In genomic region chr2:180979935-180980184, GRCh38 we compare ENCODE assay signal across 8 cellular contexts. TPM values are rescaled to one million over a fixed set of nuclear protein-coding genes. Genes with fewer than 3 reads are reported as not detected.
A peak's percentile ranks its signal among the peaks of the same experiment; 100 is the strongest.
DNase-seq lines count a peak whose midpoint lies in the region; ATAC-seq, FAIRE-seq and TF ChIP-seq lines count a peak whose summit lies in the region.

No MANE protein-coding gene starts in this region.

- FAIRE-seq in keratinocyte (lab: Jason Lieb, UNC) (no peak), GM12891 (lab: Jason Lieb, UNC) (no peak)

- no peaks in the 10 kb centered on the region for H4K20me1 ChIP-seq in SK-N-SH (ENCODE audit: insufficient read depth)
- no peaks in the 10 kb centered on the region for H4K20me1 ChIP-seq in keratinocyte (ENCODE audit: control insufficient read depth, extremely low read depth, insufficient read depth, low read length)

- TF ChIP-seq POLR2A in GM12891 (IDR thresholded peaks at IDR 0.05; ENCODE audit: low read depth, low read length): no peak

- 47% methylated on average over 12 of the region's 12 CpGs for WGBS in SK-N-SH (ENCODE audit: low lambda C conversion rate)

- ATAC-seq in SK-N-SH treated with all-trans-retinoic acid at 6 μM for 48 hours: no peak

- H3K27ac ChIP-seq in SK-N-SH (ENCODE audit: low read depth in 2 of 2, low read length in 1 of 2): peak overlapping the region; percentile 56 to 69
- peak overlapping the region; percentile 35 for H3K27ac ChIP-seq in keratinocyte (ENCODE audit: control insufficient read depth, insufficient read depth, low read length)
- peak overlapping the region; percentile 90 for H3K27ac ChIP-seq in subcutaneous abdominal adipose tissue (ENCODE audit: low read depth, low read length)

- peaks cover 16% of the 10 kb centered on the region for H3F3A ChIP-seq in SK-N-SH (replicated peaks; ENCODE audit: insufficient read depth)

- H2AFZ ChIP-seq in SK-N-SH (ENCODE audit: low read depth) (peak overlapping the region; percentile 84), keratinocyte (ENCODE audit: control insufficient read depth, low read length) (peak overlapping the region; percentile 84)

- POLR2A ChIA-PET in SK-N-SH (lab: Yijun Ruan, JAX): interaction anchor here (1.0 kb wide), 1 partner anchor 371 kb away, joined by 3 read pairs; no protein-coding TSS in a partner anchor

- H3K4me1 ChIP-seq in SK-N-SH (ENCODE audit: control insufficient read depth in 1 of 2, insufficient read depth in 2 of 2, low read depth in 1 of 2, low read length in 1 of 2) (peaks cover 5 to 22% of the 10 kb centered on the region in 2 experiments; a peak in 3 of 4 replicates), adipocyte (ENCODE audit: control insufficient read depth, insufficient read depth, low read length) (peaks cover 27% of the 10 kb centered on the region), keratinocyte (ENCODE audit: control insufficient read depth, extremely low read depth, insufficient read depth, low read length) (peaks cover 19% of the 10 kb centered on the region), subcutaneous abdominal adipose tissue (ENCODE audit: control insufficient read depth in 5 of 5, insufficient read depth in 5 of 5, low read length in 5 of 5) (peaks cover 2 to 42% (median 32%) of the 10 kb centered on the region in 5 donors)

- TF ChIP-seq CTCF in SK-N-SH (IDR thresholded peaks at IDR 0.05): no peak
- TF ChIP-seq CTCF in keratinocyte (optimal IDR thresholded peaks at IDR 0.05 in 1 of 3, IDR thresholded peaks at IDR 0.05 in 1 of 3, conservative IDR thresholded peaks at IDR 0.05 in 1 of 3; ENCODE audit: extremely low read depth in 1 of 3, insufficient read depth in 2 of 3, low read length in 3 of 3): no peak
- TF ChIP-seq CTCF in GM20000 (IDR thresholded peaks at IDR 0.05; ENCODE audit: extremely low read depth, missing control alignments): no peak

- no peak for TF ChIP-seq RAD21 in SK-N-SH (IDR thresholded peaks at IDR 0.05; ENCODE audit: low read length)

- H3K9ac ChIP-seq in SK-N-SH (peak overlapping the region; percentile 50), adipocyte (ENCODE audit: low read length) (peak overlapping the region; percentile 76), keratinocyte (ENCODE audit: control insufficient read depth, extremely low read depth, insufficient read depth, low read length) (peak overlapping the region; percentile 70), subcutaneous abdominal adipose tissue (ENCODE audit: low read length in 5 of 5) (peak overlapping the region; percentile 53 to 82 (median 78))

- dilution Hi-C loops in keratinocyte (cut with MboI; ENCODE audit: extremely low pct_ligation_motif_present, low sequenced_read_pairs): no loop called here

- H3K9me2 ChIP-seq in SK-N-SH: no peaks in the 10 kb centered on the region

- H3K4me3 ChIP-seq in SK-N-SH (ENCODE audit: low read depth in 2 of 2, low read length in 1 of 2): peak overlapping the region; percentile 51 to 84
- H3K4me3 ChIP-seq in adipocyte (ENCODE audit: low read length): peak overlapping the region; percentile 76
- peak overlapping the region; percentile 40 to 66 (median 56) for H3K4me3 ChIP-seq in keratinocyte (ENCODE audit: control insufficient read depth in 2 of 3, extremely low read depth in 1 of 3, insufficient read depth in 2 of 3, low read depth in 1 of 3, low read length in 3 of 3)
- peak overlapping the region; percentile 60 to 76 (median 72) for H3K4me3 ChIP-seq in subcutaneous abdominal adipose tissue (ENCODE audit: low read depth in 1 of 5, low read length in 5 of 5)

- no peak for TF ChIP-seq EP300 in SK-N-SH (IDR thresholded peaks at IDR 0.05; ENCODE audit: borderline replicate concordance in 1 of 2, low read depth in 1 of 2, low read length in 1 of 2)

- H3K27me3 ChIP-seq in SK-N-SH (ENCODE audit: insufficient read depth): no peaks in the 10 kb centered on the region
- H3K27me3 ChIP-seq in adipocyte (replicated peaks; ENCODE audit: control insufficient read depth, insufficient read depth, low read length): no peaks in the 10 kb centered on the region
- no peaks in the 10 kb centered on the region for H3K27me3 ChIP-seq in keratinocyte (ENCODE audit: control insufficient read depth, extremely low read depth, insufficient read depth, low read length)
- no peaks in the 10 kb centered on the region for H3K27me3 ChIP-seq in subcutaneous abdominal adipose tissue (ENCODE audit: control insufficient read depth in 5 of 5, insufficient read depth in 4 of 5, low read length in 5 of 5)

- H3K9me3 ChIP-seq in SK-N-SH (no peaks in the 10 kb centered on the region), adipocyte (ENCODE audit: control insufficient read depth, low read length) (no peaks in the 10 kb centered on the region), keratinocyte (ENCODE audit: control insufficient read depth, low read depth, low read length) (no peaks in the 10 kb centered on the region), subcutaneous abdominal adipose tissue (ENCODE audit: control insufficient read depth in 5 of 5, low read length in 5 of 5) (no peaks in the 10 kb centered on the region)

- H3K36me3 ChIP-seq in SK-N-SH (replicated peaks in 1 of 2; ENCODE audit: control insufficient read depth in 1 of 2, insufficient read depth in 2 of 2, low read length in 1 of 2) (peaks cover 13% of the 10 kb centered on the region in 2 experiments), adipocyte (ENCODE audit: control insufficient read depth, insufficient read depth, low read length, severe bottlenecking) (peaks cover 11% of the 10 kb centered on the region), keratinocyte (ENCODE audit: control insufficient read depth in 2 of 2, extremely low read depth in 1 of 2, insufficient read depth in 2 of 2, low read length in 2 of 2) (peaks cover 0 to 3% of the 10 kb centered on the region in 2 experiments), subcutaneous abdominal adipose tissue (ENCODE audit: control insufficient read depth in 5 of 5, insufficient read depth in 5 of 5, low read length in 5 of 5) (peaks cover 0 to 4% (median under 1%) of the 10 kb centered on the region in 5 donors)

- H3K79me2 ChIP-seq in SK-N-SH (ENCODE audit: insufficient read depth): peaks cover 35% of the 10 kb centered on the region
- H3K79me2 ChIP-seq in keratinocyte (ENCODE audit: control insufficient read depth, insufficient read depth, low read length): peaks cover 27% of the 10 kb centered on the region

- CTCF ChIA-PET in SK-N-SH (lab: Yijun Ruan, JAX): interaction anchor here (0.8 to 3.7 kb wide), 12 partner anchors 10 to 856 kb away, joined by 3 to 50 read pairs (median 4); no protein-coding TSS in a partner anchor

- no peaks in the 10 kb centered on the region for H3K9me1 ChIP-seq in keratinocyte (ENCODE audit: control insufficient read depth, extremely low read depth, insufficient read depth, low read length)

- H3K4me2 ChIP-seq in SK-N-SH (peak overlapping the region; percentile 74), keratinocyte (ENCODE audit: control insufficient read depth, extremely low read depth, insufficient read depth, low read depth, low read length) (peak overlapping the region; percentile 70)

- DNase-seq in SK-N-SH (no peak), adipocyte (ENCODE audit: low read depth) (no peak), keratinocyte (ENCODE audit: low read depth, low spot score) (no peak), NCI-H1930 (lab: John Stamatoyannopoulos, UW) (no peak), GM12891 (ENCODE audit: insufficient read length, low spot score) (no peak), GM20000 (ENCODE audit: low spot score) (no peak)

TF ChIP-seq in SK-N-SH, 30 proteins besides CTCF, POLR2A, EP300 and RAD21:
- TF ChIP-seq SIN3A (IDR thresholded peaks at IDR 0.05; ENCODE audit: borderline replicate concordance, low read depth, low read length) (no peak), GATA2 (CRISPR knock-in tag; IDR thresholded peaks at IDR 0.05) (0 out of 2 replicates have a peak, but pooled peaks have one; percentile 6)

TF ChIP-seq in SK-N-SH treated with all-trans-retinoic acid at 6 μM for 48 hours, 23 proteins besides CTCF, POLR2A, EP300 and RAD21 (continues in another document):
- TF ChIP-seq RARB (CRISPR knock-in tag; IDR thresholded peaks at IDR 0.05) (no peak), OSR1 (CRISPR knock-in tag; IDR thresholded peaks at IDR 0.05) (no peak), ZNF565 (CRISPR knock-in tag; conservative IDR thresholded peaks at IDR 0.05; ENCODE audit: low read depth) (no peak), GLIS3 (CRISPR knock-in tag; IDR thresholded peaks at IDR 0.05) (no peak)

TF ChIP-seq in GM12891, 5 proteins besides CTCF, POLR2A, EP300 and RAD21:
- no peak for TF ChIP-seq TAF1 (IDR thresholded peaks at IDR 0.05; ENCODE audit: low read depth, low read length)
- no peak for TF ChIP-seq POLR2AphosphoS5 (IDR thresholded peaks at IDR 0.05; ENCODE audit: low read depth, low read length)
- no peak for TF ChIP-seq PAX5 (IDR thresholded peaks at IDR 0.05; ENCODE audit: insufficient read depth, low read length, severe bottlenecking)
- no peak for TF ChIP-seq POU2F2 (IDR thresholded peaks at IDR 0.05; ENCODE audit: low read depth, low read length)
- TF ChIP-seq SPI1 (IDR thresholded peaks at IDR 0.05; ENCODE audit: low read depth, low read length): no peak

RNA-seq across cellular contexts. Expression of gene UBE2E3, which starts 0.5 kb away (rescaled TPM):
- polyA plus RNA-seq in SK-N-SH (2012; rRNA removed): 62.9 and 71.1 TPM in 2 replicates
- polyA plus RNA-seq in SK-N-SH (2012; cell fraction: cytosol; rRNA removed): 94.7 and 109 TPM in 2 replicates
- 20.6 and 50.7 TPM in 2 replicates for polyA plus RNA-seq in SK-N-SH (2012; cell fraction: nucleus; rRNA removed)
- polyA plus RNA-seq in keratinocyte: 88.3 to 107 TPM (median 91.1 TPM) in 3 replicates
- 27.7 TPM for polyA plus RNA-seq in keratinocyte (2011; ENCODE audit: low read depth)
- polyA plus RNA-seq in keratinocyte (2011; cell fraction: cytosol; rRNA removed): 89.6 and 203 TPM in 2 replicates
- 70.2 and 71.8 TPM in 2 replicates for polyA plus RNA-seq in keratinocyte (2011; cell fraction: nucleus; rRNA removed)
- 58.6 and 73.4 TPM in 2 replicates for polyA plus RNA-seq in keratinocyte (2012; ENCODE audit: low replicate concordance)
- polyA minus RNA-seq in keratinocyte: 30.1 to 50.0 TPM (median 37.7 TPM) in 3 replicates
- 30.9 TPM for polyA minus RNA-seq in keratinocyte (2011; cell fraction: cytosol; rRNA and poly(A)+ RNA removed)
- polyA minus RNA-seq in keratinocyte (2011; cell fraction: nucleus; rRNA and poly(A)+ RNA removed): 21.0 and 34.6 TPM in 2 replicates
- polyA plus RNA-seq in GM12891 (2012; ENCODE audit: low read depth, missing spikeins): 31.4 TPM

Comparison
In these comparisons a context has a peak if more than half of its experiments do, and no peak if none do; other contexts are left out.
1. H3K27ac ChIP-seq: peak in every context shown above with its lines; median percentile 90 in subcutaneous abdominal adipose tissue; 62 in SK-N-SH; 35 in keratinocyte.